ENCODE assay signal across 8 cellular contexts in the genomic region with DNA sequence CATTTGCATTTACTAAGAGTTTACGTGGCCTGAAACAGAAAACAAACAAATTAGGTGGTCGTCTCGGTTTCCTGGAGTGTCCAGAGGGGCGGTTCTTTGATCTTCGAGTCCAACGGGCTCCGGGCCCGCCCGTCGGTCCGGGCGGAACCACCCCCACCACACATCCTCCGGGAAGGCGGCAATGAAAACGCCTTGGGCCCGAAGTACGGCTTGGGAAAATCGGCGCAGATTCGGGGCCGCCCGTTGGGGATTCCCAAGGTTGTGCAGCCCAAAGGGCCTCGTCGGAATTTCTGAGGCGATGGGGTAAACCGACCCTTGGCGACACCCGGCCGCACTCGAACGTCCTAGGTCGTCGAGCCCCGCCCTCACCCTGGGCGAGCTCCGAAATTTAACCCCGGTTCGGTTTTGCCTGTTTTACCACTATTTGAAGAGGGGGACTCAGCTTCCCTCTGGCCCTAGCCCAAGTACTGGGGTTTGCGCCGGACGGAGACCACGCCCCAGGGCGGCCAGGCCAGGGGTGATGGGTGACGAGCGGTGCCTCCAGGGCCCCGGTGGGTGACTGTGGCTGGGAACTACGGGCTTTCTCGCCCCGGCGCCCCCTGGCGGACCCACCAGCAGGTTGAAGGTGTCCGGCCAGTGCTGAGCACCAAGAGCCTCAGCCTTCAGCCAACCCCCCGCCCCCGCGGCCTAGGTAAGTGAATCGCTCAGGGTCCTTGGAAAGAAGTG. TPM values are rescaled to one million over a fixed set of nuclear protein-coding genes. Genes with fewer than 3 reads are reported as not detected.
DNase-seq lines count a peak whose midpoint lies in the region; ATAC-seq and TF ChIP-seq lines count a peak whose summit lies in the region.

No MANE protein-coding gene starts in this region.

- POLR2A ChIA-PET in activated CD4-positive, alpha-beta T cell treated with anti-CD3 and anti-CD28 coated beads for 36 hours (lab: Charles Lee), result no interaction called here

- no peaks in the 10 kb centered on the region for H3K27me3 Mint-ChIP-seq in activated CD4-positive, alpha-beta T cell treated with anti-CD3 and anti-CD28 coated beads for 36 hours

- DNase-seq in Ammon's horn (ENCODE audit: low spot score) (peak; percentile 67), dermis microvascular lymphatic vessel endothelial cell (ENCODE audit: low read depth in 2 of 2) (peak; percentile 45 to 85), lower leg skin (ENCODE audit: low spot score in 2 of 2) (peak; percentile 71 to 96), A172 (ENCODE audit: low spot score) (no peak)
- DNase-seq in activated CD4-positive, alpha-beta T cell treated with anti-CD3 and anti-CD28 coated beads for 36 hours, result peak; percentile 89
- peak; percentile 68 to 73 (median 70) for DNase-seq in stimulated activated CD4-positive, alpha-beta T cell treated with anti-CD3 and anti-CD28 coated beads, TNF-alpha, amount 100 ng/mL, for 48 hours (ENCODE audit: low read depth in 3 of 3)

- TF ChIP-seq CTCF in lower leg skin (IDR thresholded peaks at IDR 0.05), result no peak

- no peak for TF ChIP-seq POLR2A in lower leg skin (IDR thresholded peaks at IDR 0.05)

- no peaks in the 10 kb centered on the region for H3K9me3 Mint-ChIP-seq in activated CD4-positive, alpha-beta T cell treated with anti-CD3 and anti-CD28 coated beads for 36 hours (ENCODE audit: low read depth)

- CTCF ChIA-PET in activated CD4-positive, alpha-beta T cell treated with anti-CD3 and anti-CD28 coated beads for 36 hours (lab: Charles Lee), result interaction anchor here (0.5 to 1.9 kb wide), 11 partner anchors 10 to 757 kb away, joined by 3 to 7 read pairs (median 3); a partner anchor contains a TSS

- H3K4me3 Mint-ChIP-seq in activated CD4-positive, alpha-beta T cell treated with anti-CD3 and anti-CD28 coated beads for 36 hours, result peak overlapping the region; percentile 57

- H3K4me3 ChIP-seq in lower leg skin (ENCODE audit: low read depth, poor library complexity, severe bottlenecking), result peak overlapping the region; percentile 16

- peaks cover 20% of the 10 kb centered on the region for H3K4me1 Mint-ChIP-seq in activated CD4-positive, alpha-beta T cell treated with anti-CD3 and anti-CD28 coated beads for 36 hours

- H3K36me3 Mint-ChIP-seq in activated CD4-positive, alpha-beta T cell treated with anti-CD3 and anti-CD28 coated beads for 36 hours (ENCODE audit: low read depth), result peaks cover 21% of the 10 kb centered on the region

- intact Hi-C loops in activated CD4-positive, alpha-beta T cell treated with anti-CD3 and anti-CD28 coated beads for 36 hours (cut with DNase I, micrococcal nuclease), result loop anchor here (1.0 to 10.0 kb wide), 3 partner anchors 49 to 776 kb away; a partner anchor contains a TSS
- intact Hi-C loops in lower leg skin (cut with DNase I; ENCODE audit: low total_unique reads), result no loop called here

- no peak overlapping the region for H3K27ac Mint-ChIP-seq in activated CD4-positive, alpha-beta T cell treated with anti-CD3 and anti-CD28 coated beads for 36 hours

- WGBS in lower leg skin, 2 donors, result 19 to 21% methylated on average over 46 to 56 of the region's 56 CpGs

- ATAC-seq in GM19043 (IDR thresholded peaks at IDR 0.05; ENCODE audit: low read depth, unreplicated experiment) (peak; percentile 69), HG03280 (IDR thresholded peaks at IDR 0.05; ENCODE audit: unreplicated experiment) (peak; percentile 72)
- peak; percentile 81 for ATAC-seq in activated CD4-positive, alpha-beta T cell treated with anti-CD3 and anti-CD28 coated beads for 36 hours

RNA-seq across cellular contexts. Expression of a gene that starts 1.9 kb away (rescaled TPM):
- under 1 TPM; 0.37 to 0.44 TPM for total RNA-seq in activated CD4-positive, alpha-beta T cell treated with anti-CD3 and anti-CD28 coated beads for 36 hours
- total RNA-seq in dermis microvascular lymphatic vessel endothelial cell (0.13 TPM in 2 replicates), lower leg skin (under 1 TPM in 3 of 4 donors, not detected in 1; 0.23 to 0.37 (median 0.34) TPM)
- total RNA-seq in A172 (2014; rRNA removed; shearing (Covaris generic)), result 0.24 and 0.86 TPM in 2 replicates

RNA-seq across cellular contexts. Expression of a gene that starts 13.1 kb away (rescaled TPM):
- total RNA-seq in activated CD4-positive, alpha-beta T cell treated with anti-CD3 and anti-CD28 coated beads for 36 hours, result 10 to 100 TPM; 62.2 to 70.5 TPM
- 34.3 and 46.0 TPM in 2 replicates for total RNA-seq in dermis microvascular lymphatic vessel endothelial cell
- total RNA-seq in lower leg skin, result 100 to 1,000 TPM; 113 to 140 (median 122) TPM
- 18.1 and 19.9 TPM in 2 replicates for total RNA-seq in A172 (2014; rRNA removed; shearing (Covaris generic))

RNA-seq across cellular contexts. Expression of a gene that starts 19.3 kb away (rescaled TPM):
- 10 to 100 TPM; 68.6 to 80.0 TPM for total RNA-seq in activated CD4-positive, alpha-beta T cell treated with anti-CD3 and anti-CD28 coated beads for 36 hours
- total RNA-seq in dermis microvascular lymphatic vessel endothelial cell (33.3 and 34.7 TPM in 2 replicates), lower leg skin (100 to 1,000 TPM in 2 of 4 donors, 10 to 100 TPM in 2; 67.3 to 173 (median 106) TPM)
- 11.4 and 19.4 TPM in 2 replicates for total RNA-seq in A172 (2014; rRNA removed; shearing (Covaris generic))
